1 cellular context compared by ENCODE assay signal in the genomic region with DNA sequence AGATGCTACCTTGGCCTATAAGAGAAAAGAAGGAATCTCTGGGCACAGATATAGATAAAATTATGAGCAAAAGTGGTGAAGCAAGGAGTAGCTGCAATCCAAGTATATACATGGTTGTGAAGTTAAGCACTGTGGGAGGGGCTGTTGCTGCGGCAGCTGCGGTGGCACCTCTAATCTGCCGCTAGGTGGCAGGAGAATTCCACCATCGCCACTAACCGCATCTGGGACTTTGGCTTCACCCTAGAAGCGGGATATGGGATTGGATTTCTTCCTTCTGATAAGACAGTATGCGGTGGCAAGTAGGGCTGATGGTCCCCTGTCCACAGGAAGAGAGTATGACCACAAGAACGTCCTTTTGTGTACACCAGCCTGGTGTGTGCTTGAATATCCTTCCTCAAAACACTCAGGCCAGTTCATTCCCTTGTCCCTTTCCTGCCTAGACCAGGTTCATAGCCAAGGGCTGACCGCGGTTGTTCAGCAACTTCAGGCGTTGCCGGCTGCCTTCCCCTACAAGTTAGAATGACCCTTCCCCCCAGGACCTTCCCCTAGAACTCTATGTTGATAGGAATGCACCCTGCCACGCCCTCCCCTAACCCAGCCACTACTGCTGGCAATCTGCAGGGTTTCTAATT.
TF ChIP-seq lines count a peak whose summit lies in the region.

No MANE protein-coding gene starts in this region.

TF ChIP-seq in K562, 482 proteins besides CTCF, POLR2A, EP300 and RAD21 (continued from another document):
- no peak for TF ChIP-seq SRSF9 (IDR thresholded peaks at IDR 0.05; ENCODE audit: borderline replicate concordance, low read depth, low read length)
- TF ChIP-seq SMC3 (conservative IDR thresholded peaks at IDR 0.05; ENCODE audit: insufficient read depth, low read depth, low read length): peak; percentile 84
- TF ChIP-seq BCOR (IDR thresholded peaks at IDR 0.05): no peak
- peak; percentile 35; the same call in 1 of the 2 replicates for TF ChIP-seq RB1 (IDR thresholded peaks at IDR 0.05; ENCODE audit: low read depth)
- peak; percentile 83; the same call in 1 of the 2 replicates for TF ChIP-seq STAG1 (CRISPR knock-in tag; IDR thresholded peaks at IDR 0.05; ENCODE audit: borderline replicate concordance)
- 0 out of 2 replicates have a peak, but pooled peaks have one; percentile 9 for TF ChIP-seq CREM (IDR thresholded peaks at IDR 0.05; ENCODE audit: low read depth)
- no peak for TF ChIP-seq SREBF1 (IDR thresholded peaks at IDR 0.05; ENCODE audit: borderline replicate concordance, low read depth, low read length)
- TF ChIP-seq MAZ (CRISPR knock-in tag; conservative IDR thresholded peaks at IDR 0.05 in 1 of 2, IDR thresholded peaks at IDR 0.05 in 1 of 2): peak in 1 of 2 experiments; percentile 33; a peak in 1 of 4 replicates
- TF ChIP-seq, protein P1, sequence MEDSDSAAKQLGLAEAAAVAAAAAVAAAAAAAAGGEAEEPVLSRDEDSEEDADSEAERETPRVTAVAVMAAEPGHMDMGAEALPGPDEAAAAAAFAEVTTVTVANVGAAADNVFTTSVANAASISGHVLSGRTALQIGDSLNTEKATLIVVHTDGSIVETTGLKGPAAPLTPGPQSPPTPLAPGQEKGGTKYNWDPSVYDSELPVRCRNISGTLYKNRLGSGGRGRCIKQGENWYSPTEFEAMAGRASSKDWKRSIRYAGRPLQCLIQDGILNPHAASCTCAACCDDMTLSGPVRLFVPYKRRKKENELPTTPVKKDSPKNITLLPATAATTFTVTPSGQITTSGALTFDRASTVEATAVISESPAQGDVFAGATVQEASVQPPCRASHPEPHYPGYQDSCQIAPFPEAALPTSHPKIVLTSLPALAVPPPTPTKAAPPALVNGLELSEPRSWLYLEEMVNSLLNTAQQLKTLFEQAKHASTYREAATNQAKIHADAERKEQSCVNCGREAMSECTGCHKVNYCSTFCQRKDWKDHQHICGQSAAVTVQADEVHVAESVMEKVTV (CRISPR knock-in tag; IDR thresholded peaks at IDR 0.05): peak; percentile 25; the same call in 1 of the 2 replicates
